Comparison of ENCODE assay signal across 9 cellular contexts in the genomic region with DNA sequence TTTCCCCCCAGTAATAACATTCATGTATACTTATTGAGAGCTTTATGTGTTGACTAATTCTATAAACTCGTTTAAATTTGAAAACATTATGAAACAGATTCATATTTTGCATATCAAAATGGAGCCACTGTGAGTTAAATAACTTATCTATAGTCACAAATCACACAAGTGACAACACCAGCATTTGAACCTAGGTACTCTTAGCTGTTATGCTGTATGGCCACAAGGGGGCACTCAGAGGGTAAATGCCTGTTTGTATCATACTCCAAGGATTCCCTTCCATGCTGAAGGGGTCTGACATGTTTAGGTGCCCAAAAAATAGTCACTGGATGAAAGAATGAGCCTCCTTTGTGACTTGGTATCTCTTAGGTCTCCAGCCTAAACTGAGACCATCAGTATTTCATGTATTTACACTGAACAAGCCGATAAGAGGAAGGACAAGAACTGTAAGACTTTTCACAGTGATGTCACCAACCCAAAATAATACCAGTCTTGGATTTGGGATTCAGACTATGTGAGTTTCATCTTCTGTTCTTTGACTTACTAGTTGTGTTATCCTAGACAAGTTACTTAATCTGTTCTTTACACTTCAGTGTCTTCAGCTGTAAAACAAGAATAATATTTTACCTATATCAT. TPM values are rescaled to one million over a fixed set of nuclear protein-coding genes. Genes with fewer than 3 reads are reported as not detected.
A peak's percentile ranks its signal among the peaks of the same experiment; 100 is the strongest.
DNase-seq lines count a peak whose midpoint lies in the region; ATAC-seq and TF ChIP-seq lines count a peak whose summit lies in the region.
"Had no signal": no experiment of that assay in that cellular context is flagged by ENCODE, and none has a peak within 500 bp of the region (broad histone marks: within the 10 kb centered on the region; RNA-seq: fewer than 3 reads in every experiment).

No MANE protein-coding gene starts in this region.

- intact Hi-C loops in left colon (cut with DNase I, micrococcal nuclease), result no loop called here

- POLR2A ChIA-PET in RWPE1 (lab: Yijun Ruan, JAX; ENCODE audit: low non-redundant PET), result no interaction called here

- ATAC-seq in GM19035 (IDR thresholded peaks at IDR 0.05; ENCODE audit: unreplicated experiment) (peak; percentile 90), HG03354 (IDR thresholded peaks at IDR 0.05; ENCODE audit: poor library complexity, severe bottlenecking, unreplicated experiment) (peak; percentile 83), left colon (peak; percentile 57)

- in situ Hi-C loops in T47D (cut with HindIII; ENCODE audit: low pct_unique_long_range_greater_than_20kb, low sequenced_read_pairs), result no loop called here

- peak; percentile 72 for TF ChIP-seq CTCF in RWPE1 (conservative IDR thresholded peaks at IDR 0.05; ENCODE audit: low read depth)

- DNase-seq in CMK (ENCODE audit: low read depth) (peak; percentile 34), RWPE1 (ENCODE audit: low spot score) (peak; percentile 41), T47D (ENCODE audit: low read depth in 1 of 2, low spot score in 1 of 2) (peak; percentile 7 to 57), left colon (peak in 1 of 2 donors; percentile 29), cerebellar nuclear complex (lab: John Stamatoyannopoulos, UW) (no peak)
- peak in 2 of 3 experiments; percentile 4 to 7 for DNase-seq in stimulated activated CD4-positive, alpha-beta T cell treated with anti-CD3 and anti-CD28 coated beads, TNF-alpha, amount 100 ng/mL, for 24 hours (ENCODE audit: low read depth in 3 of 3)

- CTCF ChIA-PET in RWPE1 (lab: Yijun Ruan, JAX), result interaction anchor here (0.5 to 1.4 kb wide), 11 partner anchors 8 to 642 kb away, joined by 3 to 7 read pairs (median 3); partner anchors contain the start of gene UBQLN3

- H3K27ac ChIP-seq in RWPE1, result no peak overlapping the region

RNA-seq across cellular contexts. Expression of gene OR52D1, which starts 12.2 kb away (rescaled TPM):
- not detected for total RNA-seq in left colon
- total RNA-seq: activated CD8-positive, alpha-beta memory T cell treated with anti-CD3 and anti-CD28 coated beads for 36 hours had no signal

RNA-seq across cellular contexts. Expression of gene OR51I2, which starts 27.2 kb away (rescaled TPM):
- not detected for total RNA-seq in left colon
- total RNA-seq: activated CD8-positive, alpha-beta memory T cell treated with anti-CD3 and anti-CD28 coated beads for 36 hours had no signal

RNA-seq across cellular contexts. Expression of gene UBQLN3, which starts 33.5 kb away (rescaled TPM):
- not detected for total RNA-seq in left colon
- total RNA-seq: activated CD8-positive, alpha-beta memory T cell treated with anti-CD3 and anti-CD28 coated beads for 36 hours had no signal

RNA-seq across cellular contexts. Expression of gene OR51I1, which starts 35.0 kb away (rescaled TPM):
- total RNA-seq in left colon, result not detected
- total RNA-seq: activated CD8-positive, alpha-beta memory T cell treated with anti-CD3 and anti-CD28 coated beads for 36 hours had no signal

RNA-seq across cellular contexts. Expression of gene UBQLNL, which starts 40.2 kb away (rescaled TPM):
- total RNA-seq in left colon, result under 1 TPM; 0.25 to 0.49 TPM

Comparison
In these comparisons a context has a peak if more than half of its experiments do, and no peak if none do; other contexts are left out.
1. DNase-seq: peak in CMK (single experiment), RWPE1 (single experiment), T47D (2 of 2) and stimulated activated CD4-positive, alpha-beta T cell treated with anti-CD3 and anti-CD28 coated beads, TNF-alpha, amount 100 ng/mL, for 24 hours (2 of 3); none in cerebellar nuclear complex (0 of 2).
2. Peak in every context shown above with its lines, with median percentiles within 50 percentile points of each other: ATAC-seq.